In the genomic region with DNA sequence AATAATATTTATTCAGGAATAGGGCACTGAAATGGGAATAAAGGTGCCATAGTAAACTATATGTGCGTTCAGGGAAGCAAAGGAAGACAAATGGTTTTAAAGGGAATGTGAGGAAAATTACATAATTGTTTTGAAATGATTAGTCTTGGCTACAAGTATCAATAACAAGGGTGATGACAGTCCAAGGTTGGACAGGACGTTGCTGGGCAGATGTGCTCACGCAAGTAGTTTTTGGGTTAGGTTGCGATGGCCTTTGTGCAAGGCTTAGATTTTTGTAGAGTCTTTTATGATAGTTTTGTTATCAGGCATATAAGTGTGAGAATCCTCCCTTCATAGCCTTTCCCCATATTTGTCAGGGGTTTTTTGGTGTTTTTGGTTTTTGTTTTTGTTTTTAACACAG, we compare ENCODE assay signal across 20 cellular contexts. TPM values are rescaled to one million over a fixed set of nuclear protein-coding genes. Genes with fewer than 3 reads are reported as not detected.
DNase-seq lines count a peak whose midpoint lies in the region; ATAC-seq and TF ChIP-seq lines count a peak whose summit lies in the region.
"Had no signal": no experiment of that assay in that cellular context is flagged by ENCODE, and none has a peak within 500 bp of the region (broad histone marks: within the 10 kb centered on the region; RNA-seq: fewer than 3 reads in every experiment).

No MANE protein-coding gene starts in this region.

- H3K36me3 ChIP-seq in left ventricle myocardium inferior: peaks cover 12% of the 10 kb centered on the region
- no peaks in the 10 kb centered on the region for H3K36me3 ChIP-seq in right atrium auricular region
- H3K36me3 ChIP-seq: BE2C had no signal

- H3K27me3 Mint-ChIP-seq in central memory CD8-positive, alpha-beta T cell: peaks cover 20% of the 10 kb centered on the region
- H3K27me3 Mint-ChIP-seq: CD4-positive, alpha-beta T cell had no signal

- H3K27ac ChIP-seq in left ventricle myocardium inferior (replicated peaks): peak overlapping the region; percentile 50
- no peak overlapping the region for H3K27ac ChIP-seq in right atrium auricular region
- H3K27ac ChIP-seq: BLaER1 treated with 17β-estradiol and CSF1 and Interleukin-3, amounts not matched to agents 10 nM and 100 nM had no signal

- H3K4me3 ChIP-seq in left ventricle myocardium inferior (no peak overlapping the region), right atrium auricular region (no peak overlapping the region)
- H3K4me3 ChIP-seq: BLaER1 treated with 17β-estradiol and CSF1 and Interleukin-3, amounts not matched to agents 10 nM and 100 nM; GM12878; GM23338 had no signal

- no peaks in the 10 kb centered on the region for H3K9me3 Mint-ChIP-seq in central memory CD8-positive, alpha-beta T cell
- H3K9me3 Mint-ChIP-seq: CD4-positive, alpha-beta T cell; GM23338 had no signal

- TF ChIP-seq CTCF in left ventricle myocardium inferior (IDR thresholded peaks at IDR 0.05; ENCODE audit: borderline replicate concordance) (no peak), right atrium auricular region (IDR thresholded peaks at IDR 0.05) (no peak)

- H3K9me3 ChIP-seq in left ventricle myocardium inferior (replicated peaks) (no peaks in the 10 kb centered on the region), right atrium auricular region (no peaks in the 10 kb centered on the region)
- H3K9me3 ChIP-seq: BE2C had no signal

- peak overlapping the region; percentile 24 for H3K27ac Mint-ChIP-seq in central memory CD8-positive, alpha-beta T cell (ENCODE audit: low read depth)
- H3K27ac Mint-ChIP-seq: CD4-positive, alpha-beta T cell; CD8-positive, alpha-beta memory T cell; GM23338; H9 had no signal

- H3K36me3 Mint-ChIP-seq in central memory CD8-positive, alpha-beta T cell (ENCODE audit: insufficient read depth): no peaks in the 10 kb centered on the region
- H3K36me3 Mint-ChIP-seq: CD8-positive, alpha-beta memory T cell had no signal

- no peak for ATAC-seq in central memory CD8-positive, alpha-beta T cell (replicated peaks; ENCODE audit: extremely low read depth, poor library complexity, severe bottlenecking)
- peak; percentile 72 for ATAC-seq in left ventricle myocardium superior
- ATAC-seq in GM19452 (IDR thresholded peaks at IDR 0.05; ENCODE audit: unreplicated experiment): no peak
- ATAC-seq: GM12878, GM23338, HCT116 had no signal

- H3K4me3 Mint-ChIP-seq in central memory CD8-positive, alpha-beta T cell: no peak overlapping the region
- H3K4me3 Mint-ChIP-seq: CD14-positive monocyte; CD4-positive, alpha-beta T cell; CD8-positive, alpha-beta memory T cell; GM23338; H9 had no signal

- H3K4me1 Mint-ChIP-seq in central memory CD8-positive, alpha-beta T cell: no peaks in the 10 kb centered on the region
- H3K4me1 Mint-ChIP-seq: CD14-positive monocyte; CD8-positive, alpha-beta memory T cell; GM23338; H9 had no signal

- DNase-seq in left ventricle myocardium inferior (no peak), right atrium auricular region (ENCODE audit: low spot score) (no peak), left ventricle myocardium superior (peak; percentile 28), NCI-H446 treated with DMSO at 0.1 percent for 48 hours (lab: John Stamatoyannopoulos, UW) (no peak)
- DNase-seq in central memory CD8-positive, alpha-beta T cell (ENCODE audit: low spot score in 2 of 2): no peak
- DNase-seq: AML-193; BE2C; CD4-positive, alpha-beta T cell; CD8-positive, alpha-beta memory T cell; DMS 273 treated with DMSO at 0.1 percent for 48 hours; DMS79; EL; GDM1; H9 had no signal

- no peaks in the 10 kb centered on the region for H3K27me3 ChIP-seq in left ventricle myocardium inferior (ENCODE audit: low read depth)
- H3K27me3 ChIP-seq in right atrium auricular region: no peaks in the 10 kb centered on the region
- H3K27me3 ChIP-seq: BE2C; BLaER1 treated with 17β-estradiol and CSF1 and Interleukin-3, amounts not matched to agents 10 nM and 100 nM had no signal

- H3K4me1 ChIP-seq in left ventricle myocardium inferior (no peaks in the 10 kb centered on the region), right atrium auricular region (no peaks in the 10 kb centered on the region)
- H3K4me1 ChIP-seq: BE2C; BLaER1 treated with 17β-estradiol and CSF1 and Interleukin-3, amounts not matched to agents 10 nM and 100 nM had no signal

- intact Hi-C loops in left ventricle myocardium inferior (cut with micrococcal nuclease): no loop called here
- intact Hi-C loops in left ventricle myocardium superior (cut with micrococcal nuclease): no loop called here

RNA-seq across cellular contexts. Expression of a gene that starts 57.0 kb away (rescaled TPM):
- 9.3 TPM for total RNA-seq in left ventricle myocardium inferior
- 1 to 10 TPM; 4.5 to 6.2 TPM for total RNA-seq in right atrium auricular region
- 11.2 TPM for total RNA-seq in left ventricle myocardium superior
- total RNA-seq: GM12878 had no signal
